Comparison of ENCODE assay signal across 16 cellular contexts in the genomic region with DNA sequence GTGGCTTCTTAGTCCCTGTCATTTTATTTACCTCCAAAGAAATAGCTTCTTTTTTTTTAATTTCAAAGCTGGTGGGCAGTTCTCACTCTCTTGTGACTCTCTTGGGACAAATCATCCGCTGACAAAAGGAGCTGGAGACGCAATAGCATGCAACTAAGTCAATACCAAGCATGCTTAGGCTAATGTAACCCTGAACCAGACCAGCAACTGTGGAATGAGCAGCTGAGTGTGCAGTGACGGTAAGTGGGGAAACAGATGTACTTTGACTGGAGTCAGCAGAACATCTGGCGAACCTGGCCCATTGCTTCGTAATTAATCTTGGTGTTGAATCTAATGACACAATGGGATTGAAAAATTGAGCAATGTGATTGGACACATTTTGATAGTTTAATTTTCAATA.
DNase-seq lines count a peak whose midpoint lies in the region; ATAC-seq and TF ChIP-seq lines count a peak whose summit lies in the region.
"Had no signal": no experiment of that assay in that cellular context is flagged by ENCODE, and none has a peak within 500 bp of the region (broad histone marks: within the 10 kb centered on the region; RNA-seq: fewer than 3 reads in every experiment).

No MANE protein-coding gene starts in this region.

- no peak for TF ChIP-seq POLR2A in esophagus muscularis mucosa (IDR thresholded peaks at IDR 0.05; ENCODE audit: low read depth)

- H3K27ac Mint-ChIP-seq in GM23338: no peak overlapping the region
- no peak overlapping the region for H3K27ac Mint-ChIP-seq in activated CD4-positive, alpha-beta memory T cell treated with anti-CD3 and anti-CD28 coated beads for 36 hours
- H3K27ac Mint-ChIP-seq: CD4-positive, alpha-beta T cell; IgD-negative memory B cell had no signal

- H3K27me3 Mint-ChIP-seq in GM23338 (ENCODE audit: insufficient read depth, low read depth, poor library complexity): peaks cover 2% of the 10 kb centered on the region
- H3K27me3 Mint-ChIP-seq in activated CD4-positive, alpha-beta memory T cell treated with anti-CD3 and anti-CD28 coated beads for 36 hours: no peaks in the 10 kb centered on the region
- H3K27me3 Mint-ChIP-seq: IgD-negative memory B cell had no signal

- WGBS in esophagus muscularis mucosa: 75% methylated on average over 5 of the region's 5 CpGs

- H3K9ac ChIP-seq in neural cell (ENCODE audit: low read length): no peak overlapping the region

- no peaks in the 10 kb centered on the region for H3K9me3 Mint-ChIP-seq in GM23338
- H3K9me3 Mint-ChIP-seq in activated CD4-positive, alpha-beta memory T cell treated with anti-CD3 and anti-CD28 coated beads for 36 hours: no peaks in the 10 kb centered on the region
- H3K9me3 Mint-ChIP-seq: CD4-positive, alpha-beta T cell; IgD-negative memory B cell had no signal

- H3K27ac ChIP-seq in GM23338 (ENCODE audit: low read depth) (no peak overlapping the region), esophagus muscularis mucosa (replicated peaks in 1 of 4) (no peak overlapping the region), neural cell (ENCODE audit: low read length) (peak overlapping the region; percentile 98)

- H4K20me1 ChIP-seq in GM23338 (replicated peaks; ENCODE audit: insufficient read depth): no peaks in the 10 kb centered on the region
- no peaks in the 10 kb centered on the region for H4K20me1 ChIP-seq in neural cell (ENCODE audit: insufficient read depth)

- TF ChIP-seq EP300 in esophagus muscularis mucosa (IDR thresholded peaks at IDR 0.05): no peak
- no peak for TF ChIP-seq EP300 in neural cell (conservative IDR thresholded peaks at IDR 0.05; ENCODE audit: poor library complexity, severe bottlenecking)

- H3K9me2 ChIP-seq in GM23338 (ENCODE audit: insufficient read depth): no peaks in the 10 kb centered on the region
- no peaks in the 10 kb centered on the region for H3K9me2 ChIP-seq in neural cell (ENCODE audit: insufficient read depth, low read length)

- ATAC-seq in GM23338 (no peak), HG03520 (IDR thresholded peaks at IDR 0.05; ENCODE audit: unreplicated experiment) (no peak)
- ATAC-seq: SK-N-SH treated with all-trans-retinoic acid at 6 μM for 48 hours had no signal

- no peak overlapping the region for H3K4me2 ChIP-seq in GM23338
- no peak overlapping the region for H3K4me2 ChIP-seq in neural cell (ENCODE audit: low read length)

- TF ChIP-seq CTCF in AG10803 (conservative IDR thresholded peaks at IDR 0.05; ENCODE audit: low read length) (no peak), GM23338 (conservative IDR thresholded peaks at IDR 0.05; ENCODE audit: low read depth in 2 of 2) (no peak), esophagus muscularis mucosa (IDR thresholded peaks at IDR 0.05) (no peak), neural cell (IDR thresholded peaks at IDR 0.05; ENCODE audit: poor library complexity, severe bottlenecking) (no peak)

- no peaks in the 10 kb centered on the region for H3K36me3 Mint-ChIP-seq in GM23338 (ENCODE audit: low read depth)
- H3K36me3 Mint-ChIP-seq in activated CD4-positive, alpha-beta memory T cell treated with anti-CD3 and anti-CD28 coated beads for 36 hours: no peaks in the 10 kb centered on the region
- H3K36me3 Mint-ChIP-seq: IgD-negative memory B cell had no signal

- H3K4me1 Mint-ChIP-seq in GM23338: peaks cover 10% of the 10 kb centered on the region; the same call in 2 of the 3 replicates
- no peaks in the 10 kb centered on the region for H3K4me1 Mint-ChIP-seq in activated CD4-positive, alpha-beta memory T cell treated with anti-CD3 and anti-CD28 coated beads for 36 hours (ENCODE audit: low read depth)
- H3K4me1 Mint-ChIP-seq: IgD-negative memory B cell had no signal

- TF ChIP-seq RAD21 in neural cell (conservative IDR thresholded peaks at IDR 0.05): no peak

- H3K36me3 ChIP-seq in GM23338 (ENCODE audit: insufficient read depth): no peaks in the 10 kb centered on the region
- H3K36me3 ChIP-seq in esophagus muscularis mucosa: no peaks in the 10 kb centered on the region
- no peaks in the 10 kb centered on the region for H3K36me3 ChIP-seq in neural cell (ENCODE audit: insufficient read depth, low read length)
- H3K36me3 ChIP-seq: HAP-1 had no signal

- H3F3A ChIP-seq in GM23338 (replicated peaks; ENCODE audit: low read depth) (no peaks in the 10 kb centered on the region), neural cell (ENCODE audit: insufficient read depth, low read length, poor library complexity, severe bottlenecking) (peaks cover 19% of the 10 kb centered on the region)

- H3K4me3 ChIP-seq in AG10803 (ENCODE audit: low read length) (no peak overlapping the region), GM23338 (no peak overlapping the region), esophagus muscularis mucosa (no peak overlapping the region), neural cell (ENCODE audit: low read length) (no peak overlapping the region)
- H3K4me3 ChIP-seq: HAP-1 had no signal

- DNase-seq in AG10803 (ENCODE audit: low read depth) (peak; percentile 80), GM23338 (ENCODE audit: low spot score) (no peak), esophagus muscularis mucosa (ENCODE audit: extremely low spot score) (peak; percentile 62)
- no peak for DNase-seq in activated naive CD4-positive, alpha-beta T cell treated with anti-CD3 and anti-CD28 coated beads, Interleukin-2, amount 50 U/mL, for 16 hours
- DNase-seq in activated CD4-positive, alpha-beta memory T cell treated with anti-CD3 and anti-CD28 coated beads for 36 hours: no peak
- DNase-seq: Calu3; CD4-positive, alpha-beta T cell; DMS79; Kasumi-1; NCI-H1930; SHP77 had no signal

- H3K79me2 ChIP-seq in GM23338 (replicated peaks; ENCODE audit: insufficient read depth) (no peaks in the 10 kb centered on the region), neural cell (replicated peaks; ENCODE audit: insufficient read depth, low read length) (no peaks in the 10 kb centered on the region)

- no peak overlapping the region for H3K4me3 Mint-ChIP-seq in GM23338
- no peak overlapping the region for H3K4me3 Mint-ChIP-seq in activated CD4-positive, alpha-beta memory T cell treated with anti-CD3 and anti-CD28 coated beads for 36 hours
- H3K4me3 Mint-ChIP-seq: CD4-positive, alpha-beta T cell; IgD-negative memory B cell had no signal

- no peaks in the 10 kb centered on the region for H3K27me3 ChIP-seq in GM23338 (ENCODE audit: insufficient read depth)
- H3K27me3 ChIP-seq in esophagus muscularis mucosa: peaks cover 0 to 5% (median 0%) of the 10 kb centered on the region in 4 donors
- H3K27me3 ChIP-seq in neural cell (ENCODE audit: insufficient read depth, low read depth, low read length): no peaks in the 10 kb centered on the region

- intact Hi-C loops in esophagus muscularis mucosa (cut with DNase I): no loop called here
- intact Hi-C loops in activated CD4-positive, alpha-beta memory T cell treated with anti-CD3 and anti-CD28 coated beads for 36 hours (cut with micrococcal nuclease): no loop called here

- 0 out of 2 replicates have a peak overlapping the region, but pooled peaks have one; percentile 23 for H2AFZ ChIP-seq in GM23338
- no peak overlapping the region for H2AFZ ChIP-seq in neural cell (ENCODE audit: low read depth, low read length)

- no peaks in the 10 kb centered on the region for H3K4me1 ChIP-seq in GM23338 (ENCODE audit: insufficient read depth)
- no peaks in the 10 kb centered on the region for H3K4me1 ChIP-seq in esophagus muscularis mucosa
- H3K4me1 ChIP-seq: HAP-1 had no signal

- POLR2A ChIA-PET in activated CD4-positive, alpha-beta memory T cell treated with anti-CD3 and anti-CD28 coated beads for 36 hours (lab: Charles Lee): no interaction called here

- CTCF ChIA-PET in activated CD4-positive, alpha-beta memory T cell treated with anti-CD3 and anti-CD28 coated beads for 36 hours (lab: Charles Lee): no interaction called here

- H3K9me3 ChIP-seq in esophagus muscularis mucosa (no peaks in the 10 kb centered on the region), neural cell (ENCODE audit: low read length) (no peaks in the 10 kb centered on the region)
- H3K9me3 ChIP-seq: HAP-1 had no signal

TF ChIP-seq in GM23338, 12 proteins besides CTCF, POLR2A, EP300 and RAD21 (continues in another document):
- TF ChIP-seq STAT1 (IDR thresholded peaks at IDR 0.05; ENCODE audit: unreplicated experiment) (no peak), ZNF114 (CRISPR knock-in tag; IDR thresholded peaks at IDR 0.05) (no peak)

TF ChIP-seq in neural cell, 6 proteins besides CTCF, POLR2A, EP300 and RAD21:
- TF ChIP-seq, protein P1, sequence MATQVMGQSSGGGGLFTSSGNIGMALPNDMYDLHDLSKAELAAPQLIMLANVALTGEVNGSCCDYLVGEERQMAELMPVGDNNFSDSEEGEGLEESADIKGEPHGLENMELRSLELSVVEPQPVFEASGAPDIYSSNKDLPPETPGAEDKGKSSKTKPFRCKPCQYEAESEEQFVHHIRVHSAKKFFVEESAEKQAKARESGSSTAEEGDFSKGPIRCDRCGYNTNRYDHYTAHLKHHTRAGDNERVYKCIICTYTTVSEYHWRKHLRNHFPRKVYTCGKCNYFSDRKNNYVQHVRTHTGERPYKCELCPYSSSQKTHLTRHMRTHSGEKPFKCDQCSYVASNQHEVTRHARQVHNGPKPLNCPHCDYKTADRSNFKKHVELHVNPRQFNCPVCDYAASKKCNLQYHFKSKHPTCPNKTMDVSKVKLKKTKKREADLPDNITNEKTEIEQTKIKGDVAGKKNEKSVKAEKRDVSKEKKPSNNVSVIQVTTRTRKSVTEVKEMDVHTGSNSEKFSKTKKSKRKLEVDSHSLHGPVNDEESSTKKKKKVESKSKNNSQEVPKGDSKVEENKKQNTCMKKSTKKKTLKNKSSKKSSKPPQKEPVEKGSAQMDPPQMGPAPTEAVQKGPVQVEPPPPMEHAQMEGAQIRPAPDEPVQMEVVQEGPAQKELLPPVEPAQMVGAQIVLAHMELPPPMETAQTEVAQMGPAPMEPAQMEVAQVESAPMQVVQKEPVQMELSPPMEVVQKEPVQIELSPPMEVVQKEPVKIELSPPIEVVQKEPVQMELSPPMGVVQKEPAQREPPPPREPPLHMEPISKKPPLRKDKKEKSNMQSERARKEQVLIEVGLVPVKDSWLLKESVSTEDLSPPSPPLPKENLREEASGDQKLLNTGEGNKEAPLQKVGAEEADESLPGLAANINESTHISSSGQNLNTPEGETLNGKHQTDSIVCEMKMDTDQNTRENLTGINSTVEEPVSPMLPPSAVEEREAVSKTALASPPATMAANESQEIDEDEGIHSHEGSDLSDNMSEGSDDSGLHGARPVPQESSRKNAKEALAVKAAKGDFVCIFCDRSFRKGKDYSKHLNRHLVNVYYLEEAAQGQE (IDR thresholded peaks at IDR 0.05; ENCODE audit: borderline replicate concordance): no peak
- TF ChIP-seq TAF1 (IDR thresholded peaks at IDR 0.05; ENCODE audit: low read depth) (no peak), SMC3 (conservative IDR thresholded peaks at IDR 0.05; ENCODE audit: poor library complexity) (no peak), EZH2 (IDR thresholded peaks at IDR 0.05; ENCODE audit: borderline replicate concordance, insufficient read depth, low read length, poor library complexity, severe bottlenecking) (no peak), POLR2AphosphoS5 (IDR thresholded peaks at IDR 0.05) (no peak), MXI1 (conservative IDR thresholded peaks at IDR 0.05; ENCODE audit: poor library complexity, severe bottlenecking) (no peak)
TF ChIP-seq in neural cell: peak in this region for 0.

Comparison
In these comparisons a context has a peak if more than half of its experiments do, and no peak if none do; other contexts are left out.
1. DNase-seq: peak in AG10803 (single experiment) and esophagus muscularis mucosa (single experiment); none in GM23338 (single experiment), activated naive CD4-positive, alpha-beta T cell treated with anti-CD3 and anti-CD28 coated beads, Interleukin-2, amount 50 U/mL, for 16 hours (single experiment) and activated CD4-positive, alpha-beta memory T cell treated with anti-CD3 and anti-CD28 coated beads for 36 hours (single experiment).